ENCODE assay signal across 1 cellular context in the genomic region with DNA sequence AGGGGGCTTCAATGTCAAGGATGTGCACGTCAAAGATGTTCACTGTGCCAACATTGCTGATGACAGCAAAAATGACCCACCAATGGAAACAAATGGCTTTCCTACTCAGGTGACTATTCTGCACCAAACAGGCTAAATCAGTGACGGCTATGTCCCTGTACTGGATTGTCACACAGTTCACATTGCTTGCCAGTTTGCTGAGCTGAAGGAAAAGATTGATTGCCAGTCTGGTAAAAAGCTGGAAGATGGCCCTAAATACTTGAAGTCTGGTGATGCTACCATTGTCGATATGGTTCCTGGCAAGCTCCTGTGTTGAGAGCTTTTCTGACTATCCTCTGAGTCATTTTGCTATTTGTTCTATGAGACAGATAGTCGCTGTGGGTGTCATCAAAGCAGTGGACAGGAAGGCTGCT.
A peak's percentile ranks its signal among the peaks of the same experiment; 100 is the strongest.
TF ChIP-seq lines count a peak whose summit lies in the region.

No MANE protein-coding gene starts in this region.

TF ChIP-seq in K562, 482 proteins besides CTCF, POLR2A, EP300 and RAD21:
- TF ChIP-seq KDM4B (IDR thresholded peaks at IDR 0.05; ENCODE audit: borderline replicate concordance in 2 of 2, low read depth in 1 of 2) (no peak), TEAD4 (IDR thresholded peaks at IDR 0.05; ENCODE audit: low read length) (no peak), TEAD4 (CRISPR knock-in tag; IDR thresholded peaks at IDR 0.05; ENCODE audit: borderline replicate concordance) (no peak), ZNF707 (CRISPR knock-in tag; conservative IDR thresholded peaks at IDR 0.05) (no peak), PRMT5 (CRISPR knock-in tag; IDR thresholded peaks at IDR 0.05) (no peak), MYBL2 (IDR thresholded peaks at IDR 0.05; ENCODE audit: low read depth) (no peak), MYBL2 (CRISPR knock-in tag; IDR thresholded peaks at IDR 0.05; ENCODE audit: borderline replicate concordance) (no peak), GTF2A2 (tag; IDR thresholded peaks at IDR 0.05) (no peak), ILK (tag; IDR thresholded peaks at IDR 0.05; ENCODE audit: borderline replicate concordance, low read depth) (no peak), FOSL1 (tag; conservative IDR thresholded peaks at IDR 0.05) (0 out of 2 replicates have a peak, but pooled peaks have one; percentile 31), HMGN3 (IDR thresholded peaks at IDR 0.05; ENCODE audit: borderline replicate concordance, extremely low read depth, insufficient read length, low read depth, low read length) (no peak)
TF ChIP-seq in K562: peak in this region for 1.
